Comparison of ENCODE assay signal across 19 cellular contexts in genomic region chr1:150474869-150475268, GRCh38. TPM values are rescaled to one million over a fixed set of nuclear protein-coding genes. Genes with fewer than 3 reads are reported as not detected.
"Had no signal": no experiment of that assay in that cellular context is flagged by ENCODE, and none has a peak within 500 bp of the region (broad histone marks: within the 10 kb centered on the region; RNA-seq: fewer than 3 reads in every experiment).

No MANE protein-coding gene starts in this region.

- ATAC-seq: foreskin keratinocyte, pancreas had no signal

- FAIRE-seq: astrocyte, endothelial cell of umbilical vein, pancreas had no signal

- H3K9me3 ChIP-seq: pancreas had no signal

- H3K9me3 Mint-ChIP-seq: activated CD4-positive, alpha-beta T cell treated with anti-CD3 and anti-CD28 coated beads, Interleukin-2, amount 10 ng/mL, durations not matched to agents 7 days and 5 days; activated T-helper 1 cell treated with anti-CD3 and anti-CD28 coated beads, Interleukin-12 subunit alpha, Interleukin-12 subunit beta, Interleukin-2, Interleukin-4 antibody, amounts not matched to agents 30 ng/mL and 10 ng/mL and 1 ng/mL, durations not matched to agents 14 hours and 24 hours and 36 hours; immature natural killer cell had no signal

- H3K27me3 ChIP-seq: foreskin keratinocyte, pancreas had no signal

- H3K4me3 Mint-ChIP-seq: activated CD4-positive, alpha-beta T cell treated with anti-CD3 and anti-CD28 coated beads, Interleukin-2, amount 10 ng/mL, durations not matched to agents 7 days and 5 days; activated T-helper 1 cell treated with anti-CD3 and anti-CD28 coated beads, Interleukin-12 subunit alpha, Interleukin-12 subunit beta, Interleukin-2, Interleukin-4 antibody, amounts not matched to agents 30 ng/mL and 10 ng/mL and 1 ng/mL, durations not matched to agents 14 hours and 24 hours and 36 hours; immature natural killer cell had no signal

- DNase-seq: activated CD4-positive, alpha-beta T cell treated with anti-CD3 and anti-CD28 coated beads, Interleukin-2, amount 10 ng/mL, durations not matched to agents 7 days and 5 days; activated CD8-positive, alpha-beta memory T cell treated with anti-CD3 and anti-CD28 coated beads for 24 hours; activated naive CD4-positive, alpha-beta T cell; effector CD4-positive, alpha-beta T cell; foreskin keratinocyte; immature natural killer cell; pancreas; stimulated activated CD4-positive, alpha-beta T cell treated with anti-CD3 and anti-CD28 coated beads, Interleukin-2, amount 100 ng/mL, for 48 hours; stimulated activated naive CD4-positive, alpha-beta T cell; SW 1271; trophoblast cell had no signal

- H3K4me3 ChIP-seq: coronary artery, lung, pancreas had no signal

- H3K27ac Mint-ChIP-seq: activated CD4-positive, alpha-beta T cell treated with anti-CD3 and anti-CD28 coated beads, Interleukin-2, amount 10 ng/mL, durations not matched to agents 7 days and 5 days; activated T-helper 1 cell treated with anti-CD3 and anti-CD28 coated beads, Interleukin-12 subunit alpha, Interleukin-12 subunit beta, Interleukin-2, Interleukin-4 antibody, amounts not matched to agents 30 ng/mL and 10 ng/mL and 1 ng/mL, durations not matched to agents 14 hours and 24 hours and 36 hours had no signal

- H3K4me1 Mint-ChIP-seq: activated CD4-positive, alpha-beta T cell treated with anti-CD3 and anti-CD28 coated beads, Interleukin-2, amount 10 ng/mL, durations not matched to agents 7 days and 5 days; immature natural killer cell had no signal

- H3K27ac ChIP-seq: coronary artery, foreskin keratinocyte, pancreas had no signal

RNA-seq across cellular contexts. Expression of gene ECM1, which starts 33.0 kb away (rescaled TPM):
- polyA plus RNA-seq: immature natural killer cell had no signal

RNA-seq across cellular contexts. Expression of gene FALEC, which starts 40.7 kb away (rescaled TPM):
- total RNA-seq: activated T-helper 1 cell treated with anti-CD3 and anti-CD28 coated beads, Interleukin-12 subunit alpha, Interleukin-12 subunit beta, Interleukin-2, Interleukin-4 antibody, amounts not matched to agents 30 ng/mL and 10 ng/mL and 1 ng/mL, durations not matched to agents 14 hours and 24 hours and 36 hours; endothelial cell of umbilical vein; foreskin keratinocyte; lung; pancreas; renal cortical epithelial cell; SK-MEL-5; subcutaneous adipose tissue had no signal
- polyA plus RNA-seq: endothelial cell of umbilical vein, immature natural killer cell, pancreas had no signal
